Comparison of ENCODE assay signal across 15 cellular contexts in genomic region chr17:5121186-5121841, GRCh38. TPM values are rescaled to one million over a fixed set of nuclear protein-coding genes. Genes with fewer than 3 reads are reported as not detected.
A peak's percentile ranks its signal among the peaks of the same experiment; 100 is the strongest.
DNase-seq lines count a peak whose midpoint lies in the region; ATAC-seq and TF ChIP-seq lines count a peak whose summit lies in the region.
"Had no signal": no experiment of that assay in that cellular context is flagged by ENCODE, and none has a peak within 500 bp of the region (broad histone marks: within the 10 kb centered on the region; RNA-seq: fewer than 3 reads in every experiment).

No MANE protein-coding gene starts in this region.

- H3K4me3 ChIP-seq in testis, result no peak overlapping the region
- H3K4me3 ChIP-seq: uterus had no signal

- H3K27me3 Mint-ChIP-seq in activated T-cell treated with anti-CD3 and anti-CD28 coated beads, Interleukin-2, amount 50 U/mL, for 72 hours (ENCODE audit: low read depth), result peaks cover 59% of the 10 kb centered on the region
- H3K27me3 Mint-ChIP-seq in nephron (ENCODE audit: low read depth), result peaks cover 24% of the 10 kb centered on the region

- no peak for DNase-seq in activated T-cell treated with anti-CD3 and anti-CD28 coated beads, Interleukin-2, amount 50 U/mL, for 72 hours
- DNase-seq in activated T-cell treated with anti-CD3 and anti-CD28 coated beads for 4 hours, result no peak
- peak; percentile 46 for DNase-seq in ecto neural progenitor cell (ENCODE audit: low spot score)
- DNase-seq in testis, result peak; percentile 7
- DNase-seq in globus pallidus (ENCODE audit: low spot score), result no peak
- DNase-seq in GDM1 (lab: John Stamatoyannopoulos, UW), result no peak
- no peak for DNase-seq in HPDE6-E6E7 (ENCODE audit: extremely low spot score)
- DNase-seq: CD4-positive, CD25-positive, alpha-beta regulatory T cell; central memory CD4-positive, alpha-beta T cell; foreskin melanocyte; H7; stimulated activated CD4-positive, alpha-beta T cell treated with anti-CD3 and anti-CD28 coated beads, Interleukin-4, amount 100 ng/mL, for 24 hours had no signal

- no peaks in the 10 kb centered on the region for H3K27me3 ChIP-seq in testis

- no peaks in the 10 kb centered on the region for H3K36me3 ChIP-seq in testis (ENCODE audit: low read depth, missing control alignments)
- H3K36me3 ChIP-seq: uterus had no signal

- peak overlapping the region; percentile 2 to 20 for H3K4me3 Mint-ChIP-seq in activated T-cell treated with anti-CD3 and anti-CD28 coated beads, Interleukin-2, amount 50 U/mL, for 72 hours
- H3K4me3 Mint-ChIP-seq in nephron, result peak overlapping the region; percentile 85 to 89 (median 85)

- no peaks in the 10 kb centered on the region for H3K36me3 Mint-ChIP-seq in activated T-cell treated with anti-CD3 and anti-CD28 coated beads, Interleukin-2, amount 50 U/mL, for 72 hours (ENCODE audit: insufficient read depth in 2 of 2)
- no peaks in the 10 kb centered on the region for H3K36me3 Mint-ChIP-seq in nephron (ENCODE audit: low read depth)
- H3K36me3 Mint-ChIP-seq: CD4-positive, CD25-positive, alpha-beta regulatory T cell had no signal

- H3K4me1 ChIP-seq in testis, result no peaks in the 10 kb centered on the region
- H3K4me1 ChIP-seq: uterus had no signal

- H3K4me1 Mint-ChIP-seq in activated T-cell treated with anti-CD3 and anti-CD28 coated beads, Interleukin-2, amount 50 U/mL, for 72 hours (ENCODE audit: low read depth), result no peaks in the 10 kb centered on the region
- H3K4me1 Mint-ChIP-seq in nephron, result peaks cover 36% of the 10 kb centered on the region

- 93 to 94% methylated on average over 5 to 16 of the region's 16 CpGs for WGBS in testis, 2 donors

- H3K27ac Mint-ChIP-seq in activated T-cell treated with anti-CD3 and anti-CD28 coated beads, Interleukin-2, amount 50 U/mL, for 72 hours, result no peak overlapping the region
- H3K27ac Mint-ChIP-seq in nephron, result peak overlapping the region; percentile 75 to 91 (median 76)
- H3K27ac Mint-ChIP-seq: CD4-positive, CD25-positive, alpha-beta regulatory T cell had no signal

- TF ChIP-seq CTCF in nephron (IDR thresholded peaks at IDR 0.05; ENCODE audit: unreplicated experiment in 3 of 3) (no peak), testis (IDR thresholded peaks at IDR 0.05) (no peak)

- intact Hi-C loops in testis (cut with DNase I; ENCODE audit: low total_unique reads), result no loop called here

- no peak for ATAC-seq in activated T-cell treated with anti-CD3 and anti-CD28 coated beads, Interleukin-2, amount 50 U/mL, for 72 hours (replicated peaks in 1 of 2)

- no peaks in the 10 kb centered on the region for H3K9me3 Mint-ChIP-seq in activated T-cell treated with anti-CD3 and anti-CD28 coated beads, Interleukin-2, amount 50 U/mL, for 72 hours
- no peaks in the 10 kb centered on the region for H3K9me3 Mint-ChIP-seq in nephron

- no peak for TF ChIP-seq POLR2A in testis (IDR thresholded peaks at IDR 0.05)

- no peak overlapping the region for H3K27ac ChIP-seq in testis
- H3K27ac ChIP-seq: uterus had no signal

- H3K9me3 ChIP-seq in testis, result no peaks in the 10 kb centered on the region
- H3K9me3 ChIP-seq: uterus had no signal

RNA-seq across cellular contexts. Expression of gene USP6, which starts 5.5 kb away (rescaled TPM):
- total RNA-seq in activated T-cell treated with anti-CD3 and anti-CD28 coated beads, Interleukin-2, amount 50 U/mL, for 72 hours, result under 1 TPM; 0.02 to 0.19 TPM
- 10 to 100 TPM; 25.1 to 50.4 TPM for total RNA-seq in testis
- polyA plus RNA-seq in testis (ENCODE audit: insufficient read depth, low read depth, low replicate concordance), result 19.3 TPM
- total RNA-seq: CD4-positive, CD25-positive, alpha-beta regulatory T cell; lung microvascular endothelial cell had no signal

RNA-seq across cellular contexts. Expression of gene ZNF232, which starts 9.6 kb away (rescaled TPM):
- 10 to 100 TPM; 10.4 to 15.7 TPM for total RNA-seq in activated T-cell treated with anti-CD3 and anti-CD28 coated beads, Interleukin-2, amount 50 U/mL, for 72 hours
- 10 to 100 TPM in 1 of 2 donors, 1 to 10 TPM in 1; 8.6 to 21.7 TPM for total RNA-seq in testis
- polyA plus RNA-seq in testis (ENCODE audit: insufficient read depth, low read depth, low replicate concordance), result 14.4 TPM

RNA-seq across cellular contexts. Expression of gene ZFP3, which starts 43.0 kb away (rescaled TPM):
- total RNA-seq in activated T-cell treated with anti-CD3 and anti-CD28 coated beads, Interleukin-2, amount 50 U/mL, for 72 hours, result 1 to 10 TPM; 3.1 to 3.6 TPM
- total RNA-seq in testis, result 1 to 10 TPM; 6.4 to 7.2 TPM
- 4.6 TPM for polyA plus RNA-seq in testis (ENCODE audit: insufficient read depth, low read depth, low replicate concordance)

Comparison
In these comparisons a context has a peak if more than half of its experiments do, and no peak if none do; other contexts are left out.
1. DNase-seq: peak in ecto neural progenitor cell (single experiment) and testis (single experiment); none in activated T-cell treated with anti-CD3 and anti-CD28 coated beads, Interleukin-2, amount 50 U/mL, for 72 hours (0 of 2), activated T-cell treated with anti-CD3 and anti-CD28 coated beads for 4 hours (single experiment), globus pallidus (single experiment), GDM1 (single experiment) and HPDE6-E6E7 (single experiment).
2. RNA of gene USP6, which starts 5.5 kb away (total RNA-seq): 25.1 to 50.4 TPM in testis; 0.02 to 0.19 TPM in activated T-cell treated with anti-CD3 and anti-CD28 coated beads, Interleukin-2, amount 50 U/mL, for 72 hours; every median in the first group is over 10 times any median in the second.